ENCODE assay signal across 1 cellular context in the genomic region with DNA sequence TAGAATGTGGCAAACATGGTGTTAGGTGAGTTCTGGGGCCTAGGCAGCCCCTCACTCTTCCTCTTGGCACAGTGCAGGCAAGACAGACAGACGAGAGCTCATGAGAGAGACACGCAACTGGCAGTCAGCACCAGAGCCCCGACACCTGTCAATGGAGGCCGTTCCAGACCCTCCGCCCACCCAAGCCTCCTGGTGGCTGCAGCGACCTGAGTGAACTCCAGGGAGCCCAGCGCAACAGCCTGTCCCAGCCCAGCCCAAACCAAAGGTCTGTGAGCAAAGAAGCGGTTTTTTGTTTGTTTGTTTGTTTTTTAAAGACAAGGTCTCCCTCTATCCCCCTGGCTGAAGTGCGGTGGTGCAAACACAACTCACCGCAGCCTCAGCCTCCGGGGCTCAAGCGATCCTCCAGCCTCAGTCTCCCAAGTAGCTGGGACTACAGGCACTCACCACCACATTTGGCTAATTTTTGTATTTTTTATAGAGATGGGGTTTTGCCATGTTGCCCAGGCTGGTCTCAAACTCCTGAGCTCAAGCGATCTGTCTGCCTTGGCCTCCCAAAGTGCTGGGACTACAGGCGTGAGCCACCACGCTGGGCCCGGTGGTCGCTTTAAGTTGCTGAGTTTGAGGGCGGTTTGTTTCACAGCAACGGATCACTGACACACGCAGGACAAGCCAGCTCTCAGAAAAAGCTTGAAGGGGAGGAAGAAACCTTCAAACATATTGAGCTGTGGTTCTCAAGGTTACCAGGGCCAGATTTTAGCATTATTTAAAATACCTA.
TF ChIP-seq lines count a peak whose summit lies in the region.

No MANE protein-coding gene starts in this region.

TF ChIP-seq in HepG2, 621 proteins besides CTCF, POLR2A, EP300 and RAD21:
- TF ChIP-seq BORCS8-MEF2B (CRISPR knock-in tag; IDR thresholded peaks at IDR 0.05): no peak
- TF ChIP-seq ZNF629 (CRISPR knock-in tag; conservative IDR thresholded peaks at IDR 0.05): no peak
- no peak for TF ChIP-seq HNRNPH1 (optimal IDR thresholded peaks at IDR 0.05; ENCODE audit: low read depth, low read length)
- TF ChIP-seq, protein P1, sequence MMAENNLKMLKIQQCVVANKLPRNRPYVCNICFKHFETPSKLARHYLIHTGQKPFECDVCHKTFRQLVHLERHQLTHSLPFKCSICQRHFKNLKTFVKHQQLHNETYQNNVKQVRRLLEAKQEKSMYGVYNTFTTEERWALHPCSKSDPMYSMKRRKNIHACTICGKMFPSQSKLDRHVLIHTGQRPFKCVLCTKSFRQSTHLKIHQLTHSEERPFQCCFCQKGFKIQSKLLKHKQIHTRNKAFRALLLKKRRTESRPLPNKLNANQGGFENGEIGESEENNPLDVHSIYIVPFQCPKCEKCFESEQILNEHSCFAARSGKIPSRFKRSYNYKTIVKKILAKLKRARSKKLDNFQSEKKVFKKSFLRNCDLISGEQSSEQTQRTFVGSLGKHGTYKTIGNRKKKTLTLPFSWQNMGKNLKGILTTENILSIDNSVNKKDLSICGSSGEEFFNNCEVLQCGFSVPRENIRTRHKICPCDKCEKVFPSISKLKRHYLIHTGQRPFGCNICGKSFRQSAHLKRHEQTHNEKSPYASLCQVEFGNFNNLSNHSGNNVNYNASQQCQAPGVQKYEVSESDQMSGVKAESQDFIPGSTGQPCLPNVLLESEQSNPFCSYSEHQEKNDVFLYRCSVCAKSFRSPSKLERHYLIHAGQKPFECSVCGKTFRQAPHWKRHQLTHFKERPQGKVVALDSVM (CRISPR knock-in tag; IDR thresholded peaks at IDR 0.05): peak; percentile 88
- no peak for TF ChIP-seq ATAD3A (CRISPR knock-in tag; IDR thresholded peaks at IDR 0.05)
- TF ChIP-seq, protein P2, sequence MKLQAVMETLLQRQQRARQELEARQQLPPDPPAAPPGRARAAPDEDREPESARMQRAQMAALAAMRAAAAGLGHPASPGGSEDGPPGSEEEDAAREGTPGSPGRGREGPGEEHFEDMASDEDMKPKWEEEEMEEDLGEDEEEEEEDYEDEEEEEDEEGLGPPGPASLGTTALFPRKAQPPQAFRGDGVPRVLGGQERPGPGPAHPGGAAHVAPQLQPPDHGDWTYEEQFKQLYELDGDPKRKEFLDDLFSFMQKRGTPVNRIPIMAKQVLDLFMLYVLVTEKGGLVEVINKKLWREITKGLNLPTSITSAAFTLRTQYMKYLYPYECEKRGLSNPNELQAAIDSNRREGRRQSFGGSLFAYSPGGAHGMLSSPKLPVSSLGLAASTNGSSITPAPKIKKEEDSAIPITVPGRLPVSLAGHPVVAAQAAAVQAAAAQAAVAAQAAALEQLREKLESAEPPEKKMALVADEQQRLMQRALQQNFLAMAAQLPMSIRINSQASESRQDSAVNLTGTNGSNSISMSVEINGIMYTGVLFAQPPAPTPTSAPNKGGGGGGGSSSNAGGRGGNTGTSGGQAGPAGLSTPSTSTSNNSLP (IDR thresholded peaks at IDR 0.05; ENCODE audit: low read depth, low read length): no peak
- no peak for TF ChIP-seq ZZZ3 (CRISPR knock-in tag; IDR thresholded peaks at IDR 0.05; ENCODE audit: borderline replicate concordance)
